ENCODE assay signal across 9 cellular contexts in genomic region chr1:196355206-196355786, GRCh38.
DNase-seq lines count a peak whose midpoint lies in the region; ATAC-seq, FAIRE-seq and TF ChIP-seq lines count a peak whose summit lies in the region.
"Had no signal": no experiment of that assay in that cellular context is flagged by ENCODE, and none has a peak within 500 bp of the region (broad histone marks: within the 10 kb centered on the region; RNA-seq: fewer than 3 reads in every experiment).

No MANE protein-coding gene starts in this region.

- CTCF ChIA-PET in activated CD8-positive, alpha-beta memory T cell treated with anti-CD3 and anti-CD28 coated beads, Interleukin-2, amount 10 ng/mL, durations not matched to agents 7 days and 5 days (lab: Charles Lee): interaction anchor here (2.3 kb wide), 1 partner anchor 306 kb away, joined by 9 read pairs; no protein-coding TSS in a partner anchor

- TF ChIP-seq CTCF in coronary artery (IDR thresholded peaks at IDR 0.05) (peak; percentile 39), ovary (IDR thresholded peaks at IDR 0.05) (peak in 2 of 3 donors; percentile 62 to 68), stomach (IDR thresholded peaks at IDR 0.05) (peak in 1 of 7 experiments; percentile 15)

- peak; percentile 86 for FAIRE-seq in G401.6 (lab: Jason Lieb, UNC)
- FAIRE-seq: islet of Langerhans had no signal

- H3K27ac ChIP-seq in coronary artery (no peak overlapping the region), ovary (no peak overlapping the region), stomach (no peak overlapping the region)

- no peaks in the 10 kb centered on the region for H3K27me3 ChIP-seq in ovary
- H3K27me3 ChIP-seq in stomach: no peaks in the 10 kb centered on the region

- no peaks in the 10 kb centered on the region for H3K27me3 Mint-ChIP-seq in activated CD8-positive, alpha-beta memory T cell treated with anti-CD3 and anti-CD28 coated beads, Interleukin-2, amount 10 ng/mL, durations not matched to agents 7 days and 5 days

- no peak overlapping the region for H3K27ac Mint-ChIP-seq in activated CD8-positive, alpha-beta memory T cell treated with anti-CD3 and anti-CD28 coated beads, Interleukin-2, amount 10 ng/mL, durations not matched to agents 7 days and 5 days

- TF ChIP-seq EP300 in ovary (IDR thresholded peaks at IDR 0.05) (no peak), stomach (IDR thresholded peaks at IDR 0.05) (no peak)

- no peaks in the 10 kb centered on the region for H3K4me1 ChIP-seq in ovary (ENCODE audit: insufficient read depth)
- H3K4me1 ChIP-seq in stomach: no peaks in the 10 kb centered on the region

- no peak for ATAC-seq in activated CD8-positive, alpha-beta memory T cell treated with anti-CD3 and anti-CD28 coated beads, Interleukin-2, amount 10 ng/mL, durations not matched to agents 7 days and 5 days
- no peak for ATAC-seq in GM21528 (IDR thresholded peaks at IDR 0.05; ENCODE audit: low FRiP score, unreplicated experiment)

- no peak overlapping the region for H3K4me3 ChIP-seq in coronary artery
- no peak overlapping the region for H3K4me3 ChIP-seq in ovary
- no peak overlapping the region for H3K4me3 ChIP-seq in stomach

- H3K9me3 ChIP-seq in ovary (no peaks in the 10 kb centered on the region), stomach (no peaks in the 10 kb centered on the region)

- H3K36me3 ChIP-seq in ovary (no peaks in the 10 kb centered on the region), stomach (no peaks in the 10 kb centered on the region)

- no peaks in the 10 kb centered on the region for H3K36me3 Mint-ChIP-seq in activated CD8-positive, alpha-beta memory T cell treated with anti-CD3 and anti-CD28 coated beads, Interleukin-2, amount 10 ng/mL, durations not matched to agents 7 days and 5 days

- H3K4me1 Mint-ChIP-seq in activated CD8-positive, alpha-beta memory T cell treated with anti-CD3 and anti-CD28 coated beads, Interleukin-2, amount 10 ng/mL, durations not matched to agents 7 days and 5 days: no peaks in the 10 kb centered on the region

- no peak for TF ChIP-seq POLR2A in ovary (IDR thresholded peaks at IDR 0.05)
- TF ChIP-seq POLR2A in stomach (IDR thresholded peaks at IDR 0.05): no peak

- DNase-seq in NCI-H1417 treated with DMSO at 0.1 percent for 48 hours (lab: John Stamatoyannopoulos, UW) (peak; percentile 5), coronary artery (ENCODE audit: low spot score) (no peak), ovary (peak in 1 of 5 donors; percentile 16), stomach (no peak)
- no peak for DNase-seq in activated CD8-positive, alpha-beta memory T cell treated with anti-CD3 and anti-CD28 coated beads, Interleukin-2, amount 10 ng/mL, durations not matched to agents 7 days and 5 days
- no peak for DNase-seq in activated effector memory CD4-positive, alpha-beta T cell treated with Interleukin-2 at 50 U/mL for 16 hours

- H3K9me3 Mint-ChIP-seq in activated CD8-positive, alpha-beta memory T cell treated with anti-CD3 and anti-CD28 coated beads, Interleukin-2, amount 10 ng/mL, durations not matched to agents 7 days and 5 days (ENCODE audit: low read depth): no peaks in the 10 kb centered on the region

- WGBS in ovary, 3 donors: 85 to 86% (median 86%) methylated on average over 3 of the region's 3 CpGs
- WGBS in stomach, 5 donors: 40 to 69% (median 67%) methylated on average over 3 of the region's 3 CpGs

- intact Hi-C loops in ovary (cut with DNase I) (loop anchor here in 2 of 4 donors (5.0 to 10.0 kb wide), 2 partner anchors 300 to 302 kb away; partner anchors contain the start of gene CFH (in 1 of the 2)), stomach (cut with DNase I; ENCODE audit: low total_unique reads) (no loop called here)

- no peak overlapping the region for H3K4me3 Mint-ChIP-seq in activated CD8-positive, alpha-beta memory T cell treated with anti-CD3 and anti-CD28 coated beads, Interleukin-2, amount 10 ng/mL, durations not matched to agents 7 days and 5 days
